28 cellular contexts compared by ENCODE assay signal in genomic region chr11:128968916-128969315, GRCh38. TPM values are rescaled to one million over a fixed set of nuclear protein-coding genes. Genes with fewer than 3 reads are reported as not detected.
DNase-seq lines count a peak whose midpoint lies in the region; ATAC-seq and TF ChIP-seq lines count a peak whose summit lies in the region.
"Had no signal": no experiment of that assay in that cellular context is flagged by ENCODE, and none has a peak within 500 bp of the region (broad histone marks: within the 10 kb centered on the region; RNA-seq: fewer than 3 reads in every experiment).

No MANE protein-coding gene starts in this region.

- ATAC-seq in activated CD4-positive, alpha-beta T cell treated with anti-CD3 and anti-CD28 coated beads for 36 hours: peak; percentile 34
- ATAC-seq in DND-41 (ENCODE audit: insufficient read depth, low read depth): no peak
- ATAC-seq in WTC11: peak; percentile 75
- peak; percentile 23 for ATAC-seq in foreskin keratinocyte

- POLR2A ChIA-PET in activated CD4-positive, alpha-beta T cell treated with anti-CD3 and anti-CD28 coated beads for 36 hours (lab: Charles Lee): no interaction called here
- POLR2A ChIA-PET in WTC11 (lab: Charles Lee): no interaction called here

- H3K27me3 ChIP-seq in DND-41 (ENCODE audit: insufficient read depth, low read length, poor library complexity): no peaks in the 10 kb centered on the region
- H3K27me3 ChIP-seq in foreskin keratinocyte: no peaks in the 10 kb centered on the region
- H3K27me3 ChIP-seq in ovary: no peaks in the 10 kb centered on the region
- H3K27me3 ChIP-seq: SJSA1 had no signal

- no peak overlapping the region for H3K27ac Mint-ChIP-seq in activated CD4-positive, alpha-beta T cell treated with anti-CD3 and anti-CD28 coated beads for 36 hours
- H3K27ac Mint-ChIP-seq in WTC11: no peak overlapping the region
- H3K27ac Mint-ChIP-seq: B cell; CD8-positive, alpha-beta memory T cell had no signal

- no peak overlapping the region for H3K4me2 ChIP-seq in DND-41 (ENCODE audit: insufficient read depth, low read length)
- H3K4me2 ChIP-seq: KMS-11, PC-9 had no signal

- 93 to 95% (median 94%) methylated on average over 9 of the region's 9 CpGs for WGBS in ovary, 3 donors

- H3K4me3 ChIP-seq in DND-41 (ENCODE audit: low read depth in 1 of 2, low read length in 2 of 2) (no peak overlapping the region), ovary (no peak overlapping the region)
- H3K4me3 ChIP-seq: PC-9, SJSA1 had no signal

- CTCF ChIA-PET in activated CD4-positive, alpha-beta T cell treated with anti-CD3 and anti-CD28 coated beads for 36 hours (lab: Charles Lee): no interaction called here
- CTCF ChIA-PET in WTC11 (lab: Charles Lee): no interaction called here

- no peak for TF ChIP-seq POLR2A in ovary (IDR thresholded peaks at IDR 0.05)

- H3K9ac ChIP-seq in DND-41 (ENCODE audit: low read depth, low read length): no peak overlapping the region
- H3K9ac ChIP-seq: KMS-11 had no signal

- no peaks in the 10 kb centered on the region for H4K20me1 ChIP-seq in DND-41 (ENCODE audit: insufficient read depth, low read length)

- intact Hi-C loops in activated CD4-positive, alpha-beta T cell treated with anti-CD3 and anti-CD28 coated beads for 36 hours (cut with DNase I, micrococcal nuclease): loop anchor here in 1 of 2 experiments (5.0 to 10.0 kb wide), 2 partner anchors 314 to 363 kb away; no protein-coding TSS in a partner anchor
- intact Hi-C loops in ovary (cut with DNase I): no loop called here

- no peaks in the 10 kb centered on the region for H3K79me2 ChIP-seq in DND-41 (ENCODE audit: insufficient read depth, low read length)

- H2AFZ ChIP-seq in DND-41 (ENCODE audit: low read depth, low read length): no peak overlapping the region
- H2AFZ ChIP-seq: PC-9 had no signal

- H3K4me1 Mint-ChIP-seq in activated CD4-positive, alpha-beta T cell treated with anti-CD3 and anti-CD28 coated beads for 36 hours: peaks cover 19% of the 10 kb centered on the region
- H3K4me1 Mint-ChIP-seq in WTC11: peaks cover 7% of the 10 kb centered on the region

- DNase-seq in activated CD4-positive, alpha-beta T cell treated with anti-CD3 and anti-CD28 coated beads for 36 hours: no peak
- DNase-seq in activated CD4-positive, alpha-beta T cell treated with anti-CD3 and anti-CD28 coated beads, Interleukin-2, amount 50 U/mL, for 48 hours: no peak
- DNase-seq in DND-41 (no peak), WTC11 (ENCODE audit: low spot score) (no peak), foreskin keratinocyte (no peak), ovary (no peak), NCI-H524 treated with DMSO at 0.1 percent for 48 hours (lab: John Stamatoyannopoulos, UW) (no peak), KBM-7 (no peak)
- DNase-seq: CD8-positive, alpha-beta memory T cell; DMS 273 treated with DMSO at 0.1 percent for 48 hours; DMS79; GF-D8; NCI-H1092 treated with DMSO at 0.1 percent for 48 hours; NCI-H1436; NCI-H187; NCI-H2171 treated with DMSO at 0.1 percent for 48 hours; NCI-H524; NCI-H82; NK-92 treated with Interleukin-12 subunit alpha and Interleukin-12 subunit beta, amount 100 ng/mL, for 24 hours; PC-9; Right ventricle myocardium superior; RPMI8226 had no signal

- H3K9me3 ChIP-seq in DND-41 (ENCODE audit: insufficient read depth, low read length, severe bottlenecking): no peaks in the 10 kb centered on the region
- no peaks in the 10 kb centered on the region for H3K9me3 ChIP-seq in ovary
- H3K9me3 ChIP-seq: SJSA1 had no signal

- H3K36me3 Mint-ChIP-seq in activated CD4-positive, alpha-beta T cell treated with anti-CD3 and anti-CD28 coated beads for 36 hours (ENCODE audit: low read depth): peaks cover 9% of the 10 kb centered on the region
- H3K36me3 Mint-ChIP-seq in WTC11: peaks cover 24% of the 10 kb centered on the region

- in situ Hi-C loops in KBM-7 (cut with MboI; ENCODE audit: low pct_unique_long_range_greater_than_20kb, low sequenced_read_pairs): no loop called here

- TF ChIP-seq EP300 in ovary (IDR thresholded peaks at IDR 0.05): no peak

- H3K27ac ChIP-seq in DND-41 (ENCODE audit: low read length) (no peak overlapping the region), foreskin keratinocyte (no peak overlapping the region), ovary (no peak overlapping the region)
- H3K27ac ChIP-seq: 22Rv1, C4-2B, KMS-11, PC-9, SJSA1 had no signal

- TF ChIP-seq CTCF in DND-41 (IDR thresholded peaks at IDR 0.05; ENCODE audit: borderline replicate concordance, extremely low read depth, low read length, poor library complexity, severe bottlenecking) (peak; percentile 21), WTC11 (IDR thresholded peaks at IDR 0.05) (no peak), foreskin keratinocyte (conservative IDR thresholded peaks at IDR 0.05) (no peak), ovary (IDR thresholded peaks at IDR 0.05) (no peak)

- H3K4me1 ChIP-seq in DND-41 (ENCODE audit: insufficient read depth, low read length) (peaks cover 55% of the 10 kb centered on the region), foreskin keratinocyte (no peaks in the 10 kb centered on the region), ovary (ENCODE audit: insufficient read depth) (no peaks in the 10 kb centered on the region)
- H3K4me1 ChIP-seq: SJSA1 had no signal

- no peaks in the 10 kb centered on the region for H3K36me3 ChIP-seq in DND-41 (ENCODE audit: insufficient read depth, low read length)
- H3K36me3 ChIP-seq in ovary: no peaks in the 10 kb centered on the region
- H3K36me3 ChIP-seq: SJSA1 had no signal

- no peak overlapping the region for H3K4me3 Mint-ChIP-seq in activated CD4-positive, alpha-beta T cell treated with anti-CD3 and anti-CD28 coated beads for 36 hours
- no peak overlapping the region for H3K4me3 Mint-ChIP-seq in WTC11
- H3K4me3 Mint-ChIP-seq: B cell; CD8-positive, alpha-beta memory T cell had no signal

- peaks cover 2% of the 10 kb centered on the region for H3K9me3 Mint-ChIP-seq in activated CD4-positive, alpha-beta T cell treated with anti-CD3 and anti-CD28 coated beads for 36 hours (ENCODE audit: low read depth)
- H3K9me3 Mint-ChIP-seq in WTC11: no peaks in the 10 kb centered on the region
- H3K9me3 Mint-ChIP-seq: CD8-positive, alpha-beta memory T cell had no signal

- no peaks in the 10 kb centered on the region for H3K27me3 Mint-ChIP-seq in activated CD4-positive, alpha-beta T cell treated with anti-CD3 and anti-CD28 coated beads for 36 hours
- no peaks in the 10 kb centered on the region for H3K27me3 Mint-ChIP-seq in WTC11 (ENCODE audit: low read depth)

TF ChIP-seq in WTC11, 78 proteins besides CTCF, POLR2A, EP300 and RAD21 (continues in another document):
- no peak for TF ChIP-seq GTF2I (CRISPR knock-in tag; conservative IDR thresholded peaks at IDR 0.05)
- TF ChIP-seq, protein P1, sequence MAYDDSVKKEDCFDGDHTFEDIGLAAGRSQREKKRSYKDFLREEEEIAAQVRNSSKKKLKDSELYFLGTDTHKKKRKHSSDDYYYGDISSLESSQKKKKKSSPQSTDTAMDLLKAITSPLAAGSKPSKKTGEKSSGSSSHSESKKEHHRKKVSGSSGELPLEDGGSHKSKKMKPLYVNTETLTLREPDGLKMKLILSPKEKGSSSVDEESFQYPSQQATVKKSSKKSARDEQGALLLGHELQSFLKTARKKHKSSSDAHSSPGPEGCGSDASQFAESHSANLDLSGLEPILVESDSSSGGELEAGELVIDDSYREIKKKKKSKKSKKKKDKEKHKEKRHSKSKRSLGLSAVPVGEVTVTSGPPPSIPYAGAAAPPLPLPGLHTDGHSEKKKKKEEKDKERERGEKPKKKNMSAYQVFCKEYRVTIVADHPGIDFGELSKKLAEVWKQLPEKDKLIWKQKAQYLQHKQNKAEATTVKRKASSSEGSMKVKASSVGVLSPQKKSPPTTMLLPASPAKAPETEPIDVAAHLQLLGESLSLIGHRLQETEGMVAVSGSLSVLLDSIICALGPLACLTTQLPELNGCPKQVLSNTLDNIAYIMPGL (CRISPR knock-in tag; IDR thresholded peaks at IDR 0.05): no peak
- TF ChIP-seq USF1 (CRISPR knock-in tag; IDR thresholded peaks at IDR 0.05): no peak
- TF ChIP-seq, protein P2, sequence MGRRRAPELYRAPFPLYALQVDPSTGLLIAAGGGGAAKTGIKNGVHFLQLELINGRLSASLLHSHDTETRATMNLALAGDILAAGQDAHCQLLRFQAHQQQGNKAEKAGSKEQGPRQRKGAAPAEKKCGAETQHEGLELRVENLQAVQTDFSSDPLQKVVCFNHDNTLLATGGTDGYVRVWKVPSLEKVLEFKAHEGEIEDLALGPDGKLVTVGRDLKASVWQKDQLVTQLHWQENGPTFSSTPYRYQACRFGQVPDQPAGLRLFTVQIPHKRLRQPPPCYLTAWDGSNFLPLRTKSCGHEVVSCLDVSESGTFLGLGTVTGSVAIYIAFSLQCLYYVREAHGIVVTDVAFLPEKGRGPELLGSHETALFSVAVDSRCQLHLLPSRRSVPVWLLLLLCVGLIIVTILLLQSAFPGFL (CRISPR knock-in tag; IDR thresholded peaks at IDR 0.05; ENCODE audit: borderline replicate concordance): no peak

RNA-seq across cellular contexts. Expression of gene TP53AIP1, which starts 26.2 kb away (rescaled TPM):
- not detected for total RNA-seq in activated CD4-positive, alpha-beta T cell treated with anti-CD3 and anti-CD28 coated beads for 36 hours
- total RNA-seq in WTC11 (2021) (0.07 TPM in 1 of 3 replicates, not detected in the others), foreskin keratinocyte (6.5 and 7.9 TPM in 2 replicates), ovary (1 to 10 TPM in 1 of 7 donors, under 1 TPM in 2, not detected in 4; 0.26 to 1.5 (median 0.37) TPM)
- polyA plus RNA-seq in foreskin keratinocyte (9.7 and 10.4 TPM in 2 replicates), ovary (under 1 TPM in 1 of 2 donors, not detected in 1; 0.02 TPM)
- total RNA-seq: CD8-positive, alpha-beta memory T cell; H4; PC-9; Right ventricle myocardium superior; SJSA1 had no signal
- polyA plus RNA-seq: CD8-positive, alpha-beta memory T cell had no signal
